ENCODE assay signal across 1 cellular context in the genomic region with DNA sequence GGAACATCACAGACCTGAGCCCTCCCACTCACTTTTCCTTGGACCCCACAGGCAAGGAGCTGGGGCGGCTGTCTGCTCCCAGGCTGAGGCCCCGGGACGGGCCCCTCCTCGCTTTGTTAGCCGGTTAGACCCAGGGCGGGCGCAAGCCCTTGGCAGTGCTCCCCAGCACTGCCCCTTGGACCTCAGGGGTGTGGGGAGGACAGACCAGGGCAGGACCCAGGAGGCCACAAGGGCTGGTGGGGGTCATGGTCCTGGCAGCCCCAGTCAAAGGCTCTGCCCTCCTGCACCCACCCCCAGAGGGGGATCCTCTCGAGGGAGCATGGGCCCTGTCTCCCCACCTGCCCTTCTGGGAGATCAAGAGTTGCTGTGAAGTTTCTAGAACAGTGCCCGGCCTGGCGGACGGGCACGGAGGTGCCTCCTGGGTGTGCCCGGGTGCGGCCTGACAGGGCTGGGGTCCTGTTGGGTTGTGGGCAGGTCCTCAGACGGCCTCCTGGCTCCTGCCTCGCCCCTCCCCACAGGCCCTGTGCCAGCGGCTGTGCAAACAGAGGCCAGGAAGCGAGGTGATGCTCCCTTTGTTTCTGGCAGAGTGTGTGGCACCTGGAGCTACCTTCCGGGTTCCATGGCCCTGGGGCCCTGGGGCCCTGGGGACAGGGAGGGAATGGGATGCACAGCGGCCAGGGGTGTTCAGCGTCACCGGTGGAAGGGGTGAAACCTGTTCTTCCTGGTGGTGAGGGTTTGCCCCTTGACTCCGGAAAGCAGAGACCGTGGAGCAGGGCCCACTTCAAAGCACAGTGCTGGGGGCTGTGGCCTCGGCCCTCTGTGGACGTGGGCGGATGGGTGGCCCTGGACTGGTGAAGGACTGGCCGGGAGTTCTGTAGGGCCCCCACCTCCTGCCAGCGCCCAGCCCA.
A peak's percentile ranks its signal among the peaks of the same experiment; 100 is the strongest.
TF ChIP-seq lines count a peak whose summit lies in the region.

No MANE protein-coding gene starts in this region.

TF ChIP-seq in WTC11, 78 proteins besides CTCF, POLR2A, EP300 and RAD21 (continued from another document):
- TF ChIP-seq GABPB1 (CRISPR knock-in tag; IDR thresholded peaks at IDR 0.05) = peak; percentile 29; the same call in 1 of the 2 replicates
